30 cellular contexts compared by ENCODE assay signal in the genomic region with DNA sequence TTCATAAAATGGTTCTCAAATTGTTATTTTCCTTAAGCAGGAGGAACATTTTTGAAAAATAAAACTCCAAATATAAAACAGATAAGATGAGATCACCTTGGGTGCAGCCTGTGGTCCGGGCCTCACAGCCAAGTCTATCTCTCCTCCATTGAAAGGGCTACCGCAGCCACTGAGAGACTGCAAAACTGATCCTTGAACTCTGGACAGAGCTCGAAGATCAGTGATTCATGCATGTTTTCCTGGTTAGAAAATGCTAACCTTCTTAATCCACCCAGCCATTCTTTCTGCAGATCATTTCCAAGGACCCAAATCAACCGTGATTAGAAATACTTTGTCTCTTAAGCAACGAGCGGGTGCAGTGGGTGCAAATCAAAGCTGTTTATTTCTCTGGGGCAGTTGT.
"Had no signal": no experiment of that assay in that cellular context is flagged by ENCODE, and none has a peak within 500 bp of the region (broad histone marks: within the 10 kb centered on the region; RNA-seq: fewer than 3 reads in every experiment).

No MANE protein-coding gene starts in this region.

- H3K9me3 ChIP-seq: ascending aorta, breast epithelium, colonic mucosa, gastrocnemius medialis had no signal

- ATAC-seq: activated CD4-positive, alpha-beta T cell treated with anti-CD3 and anti-CD28 coated beads for 36 hours; activated naive CD4-positive, alpha-beta T cell treated with anti-CD3 and anti-CD28 coated beads, Interleukin-2, amount 50 U/mL, for 72 hours; activated T-cell treated with anti-CD3 and anti-CD28 coated beads, Interleukin-2, amount 50 U/mL, for 72 hours; esophagus mucosa; foreskin keratinocyte; gastrocnemius medialis; T-helper 17 cell had no signal

- H3K4me3 ChIP-seq: ascending aorta, breast epithelium, cardiac muscle cell, colonic mucosa, gastrocnemius medialis had no signal

- H3K36me3 ChIP-seq: ascending aorta, breast epithelium, cardiac muscle cell, colonic mucosa, gastrocnemius medialis, WERI-Rb-1 had no signal

- H3K27ac ChIP-seq: ascending aorta, breast epithelium, cardiac muscle cell, colonic mucosa, epithelial cell of prostate, foreskin keratinocyte, gastrocnemius medialis, WERI-Rb-1 had no signal

- H3K4me1 ChIP-seq: ascending aorta, breast epithelium, colonic mucosa, foreskin keratinocyte, gastrocnemius medialis had no signal

- H3K27me3 ChIP-seq: ascending aorta, breast epithelium, cardiac muscle cell, colonic mucosa, foreskin keratinocyte, gastrocnemius medialis had no signal

- DNase-seq: activated B cell treated with CpG ODN at 0.5 μM for 24 hours; activated CD4-positive, alpha-beta memory T cell treated with anti-CD3 and anti-CD28 coated beads for 36 hours; activated CD4-positive, alpha-beta T cell treated with anti-CD3 and anti-CD28 coated beads for 36 hours; activated CD4-positive, alpha-beta T cell treated with anti-CD3 and anti-CD28 coated beads, Interleukin-2, amount 10 ng/mL, durations not matched to agents 24 days and 14 days; activated CD4-positive, CD25-positive, alpha-beta regulatory T cell treated with anti-CD3 and anti-CD28 coated beads, Interleukin-2, amount 50 U/mL, for 72 hours; activated CD8-positive, alpha-beta memory T cell treated with anti-CD3 and anti-CD28 coated beads, Interleukin-2, amount 50 U/mL, for 48 hours; activated gamma-delta T cell; activated naive CD4-positive, alpha-beta T cell; activated naive CD4-positive, alpha-beta T cell treated with anti-CD3 and anti-CD28 coated beads, Interleukin-2, amount 10 ng/mL, durations not matched to agents 7 days and 5 days; activated naive CD8-positive, alpha-beta T cell treated with anti-CD3 and anti-CD28 coated beads, Interleukin-2, amount 10 ng/mL, durations not matched to agents 7 days and 5 days; activated T-cell treated with anti-CD3 and anti-CD28 coated beads for 4 hours; activated T-cell treated with anti-CD3 and anti-CD28 coated beads, Interleukin-2, amount 50 U/mL, for 24 hours; activated T-cell treated with anti-CD3 and anti-CD28 coated beads, Interleukin-2, amount 50 U/mL, for 72 hours; central memory CD4-positive, alpha-beta T cell; cerebellar nuclear complex; colonic mucosa; effector CD8-positive, alpha-beta T cell; foreskin keratinocyte; gastrocnemius medialis; glutamatergic neuron; T-helper 1 cell; T-helper 17 cell; T1000; WERI-Rb-1 had no signal
